8 cellular contexts compared by ENCODE assay signal in genomic region chr10:88991900-88992237, GRCh38. TPM values are rescaled to one million over a fixed set of nuclear protein-coding genes. Genes with fewer than 3 reads are reported as not detected.
DNase-seq lines count a peak whose midpoint lies in the region; ATAC-seq, FAIRE-seq and TF ChIP-seq lines count a peak whose summit lies in the region.

No MANE protein-coding gene starts in this region.

- H3K4me1 Mint-ChIP-seq in stimulated activated naive CD8-positive, alpha-beta T cell treated with anti-CD3 and anti-CD28 coated beads, Interleukin-15, Interleukin-2, amounts not matched to agents 100 ng/mL and 50 ng/mL, for 24 hours (ENCODE audit: low read depth), result peaks cover 77% of the 10 kb centered on the region
- H3K4me1 Mint-ChIP-seq in activated T-helper 17 cell treated with anti-CD3 and anti-CD28 coated beads, Interleukin-2, amount 50 U/mL, for 72 hours, result peaks cover 39% of the 10 kb centered on the region

- H3K4me1 ChIP-seq in keratinocyte (ENCODE audit: control insufficient read depth, extremely low read depth, insufficient read depth, low read length) (peaks cover 37% of the 10 kb centered on the region), thymus (ENCODE audit: control insufficient read depth, insufficient read depth, low read length) (peaks cover 6% of the 10 kb centered on the region)

- WGBS in thymus, result 19% methylated on average over 6 of the region's 6 CpGs

- H3K27ac ChIP-seq in keratinocyte (ENCODE audit: control insufficient read depth, insufficient read depth, low read length) (peak overlapping the region; percentile 98), thymus (ENCODE audit: low read depth) (peak overlapping the region; percentile 79)

- H3K9me3 ChIP-seq in keratinocyte (ENCODE audit: control insufficient read depth, low read depth, low read length) (no peaks in the 10 kb centered on the region), thymus (ENCODE audit: control insufficient read depth) (no peaks in the 10 kb centered on the region)

- no peaks in the 10 kb centered on the region for H4K20me1 ChIP-seq in keratinocyte (ENCODE audit: control insufficient read depth, extremely low read depth, insufficient read depth, low read length)

- H3K4me3 ChIP-seq in keratinocyte (ENCODE audit: control insufficient read depth in 2 of 3, extremely low read depth in 1 of 3, insufficient read depth in 2 of 3, low read depth in 1 of 3, low read length in 3 of 3) (peak overlapping the region; percentile 64 to 96 (median 89)), thymus (ENCODE audit: low read length) (peak overlapping the region; percentile 83)

- H2AFZ ChIP-seq in keratinocyte (ENCODE audit: control insufficient read depth, low read length), result peak overlapping the region; percentile 42

- H3K27me3 Mint-ChIP-seq in stimulated activated naive CD8-positive, alpha-beta T cell treated with anti-CD3 and anti-CD28 coated beads, Interleukin-15, Interleukin-2, amounts not matched to agents 100 ng/mL and 50 ng/mL, for 24 hours, result no peaks in the 10 kb centered on the region
- no peaks in the 10 kb centered on the region for H3K27me3 Mint-ChIP-seq in activated T-helper 17 cell treated with anti-CD3 and anti-CD28 coated beads, Interleukin-2, amount 50 U/mL, for 72 hours

- no peaks in the 10 kb centered on the region for H3K9me1 ChIP-seq in keratinocyte (ENCODE audit: control insufficient read depth, extremely low read depth, insufficient read depth, low read length)

- H3K27ac Mint-ChIP-seq in stimulated activated naive CD8-positive, alpha-beta T cell treated with anti-CD3 and anti-CD28 coated beads, Interleukin-15, Interleukin-2, amounts not matched to agents 100 ng/mL and 50 ng/mL, for 24 hours, result peak overlapping the region; percentile 97
- peak overlapping the region; percentile 98 for H3K27ac Mint-ChIP-seq in activated T-helper 17 cell treated with anti-CD3 and anti-CD28 coated beads, Interleukin-2, amount 50 U/mL, for 72 hours

- peak overlapping the region; percentile 96 for H3K4me3 Mint-ChIP-seq in stimulated activated naive CD8-positive, alpha-beta T cell treated with anti-CD3 and anti-CD28 coated beads, Interleukin-15, Interleukin-2, amounts not matched to agents 100 ng/mL and 50 ng/mL, for 24 hours
- H3K4me3 Mint-ChIP-seq in activated T-helper 17 cell treated with anti-CD3 and anti-CD28 coated beads, Interleukin-2, amount 50 U/mL, for 72 hours, result peak overlapping the region; percentile 97

- TF ChIP-seq CTCF in keratinocyte (optimal IDR thresholded peaks at IDR 0.05 in 1 of 3, IDR thresholded peaks at IDR 0.05 in 1 of 3, conservative IDR thresholded peaks at IDR 0.05 in 1 of 3; ENCODE audit: extremely low read depth in 1 of 3, insufficient read depth in 2 of 3, low read length in 3 of 3), result no peak

- no peaks in the 10 kb centered on the region for H3K9me3 Mint-ChIP-seq in stimulated activated naive CD8-positive, alpha-beta T cell treated with anti-CD3 and anti-CD28 coated beads, Interleukin-15, Interleukin-2, amounts not matched to agents 100 ng/mL and 50 ng/mL, for 24 hours
- no peaks in the 10 kb centered on the region for H3K9me3 Mint-ChIP-seq in activated T-helper 17 cell treated with anti-CD3 and anti-CD28 coated beads, Interleukin-2, amount 50 U/mL, for 72 hours

- peaks cover 6% of the 10 kb centered on the region for H3K36me3 Mint-ChIP-seq in stimulated activated naive CD8-positive, alpha-beta T cell treated with anti-CD3 and anti-CD28 coated beads, Interleukin-15, Interleukin-2, amounts not matched to agents 100 ng/mL and 50 ng/mL, for 24 hours (ENCODE audit: low read depth)
- H3K36me3 Mint-ChIP-seq in activated T-helper 17 cell treated with anti-CD3 and anti-CD28 coated beads, Interleukin-2, amount 50 U/mL, for 72 hours (ENCODE audit: low read depth), result peaks cover 63% of the 10 kb centered on the region

- H3K36me3 ChIP-seq in keratinocyte (ENCODE audit: control insufficient read depth in 2 of 2, extremely low read depth in 1 of 2, insufficient read depth in 2 of 2, low read length in 2 of 2), result no peaks in the 10 kb centered on the region
- H3K36me3 ChIP-seq in thymus (ENCODE audit: control insufficient read depth, insufficient read depth), result no peaks in the 10 kb centered on the region

- peak overlapping the region; percentile 98 for H3K4me2 ChIP-seq in keratinocyte (ENCODE audit: control insufficient read depth, extremely low read depth, insufficient read depth, low read depth, low read length)

- no peak for ATAC-seq in stimulated activated naive CD8-positive, alpha-beta T cell treated with anti-CD3 and anti-CD28 coated beads, Interleukin-15, Interleukin-2, amounts not matched to agents 100 U/mL and 50 U/mL, for 24 hours
- peak; percentile 1 for ATAC-seq in activated T-helper 17 cell treated with anti-CD3 and anti-CD28 coated beads, Interleukin-2, amount 50 U/mL, for 72 hours (replicated peaks)
- ATAC-seq in GM18909 (IDR thresholded peaks at IDR 0.05; ENCODE audit: poor library complexity, unreplicated experiment), result no peak

- dilution Hi-C loops in keratinocyte (cut with MboI; ENCODE audit: extremely low pct_ligation_motif_present, low sequenced_read_pairs), result no loop called here

- peak overlapping the region; percentile 96 for H3K9ac ChIP-seq in keratinocyte (ENCODE audit: control insufficient read depth, extremely low read depth, insufficient read depth, low read length)

- DNase-seq in stimulated activated naive CD8-positive, alpha-beta T cell treated with anti-CD3 and anti-CD28 coated beads, Interleukin-15, Interleukin-2, amounts not matched to agents 100 U/mL and 50 U/mL, for 24 hours, result no peak
- DNase-seq in keratinocyte (ENCODE audit: low read depth, low spot score) (no peak), frontal cortex (ENCODE audit: low spot score in 2 of 2) (no peak), cortex of kidney (lab: John Stamatoyannopoulos, UW) (no peak)

- FAIRE-seq in keratinocyte (lab: Jason Lieb, UNC), result peak; percentile 90
- no peak for FAIRE-seq in frontal cortex (lab: Jason Lieb, UNC)

- peaks cover 43% of the 10 kb centered on the region for H3K79me2 ChIP-seq in keratinocyte (ENCODE audit: control insufficient read depth, insufficient read depth, low read length)

- H3K27me3 ChIP-seq in keratinocyte (ENCODE audit: control insufficient read depth, extremely low read depth, insufficient read depth, low read length), result no peaks in the 10 kb centered on the region
- no peaks in the 10 kb centered on the region for H3K27me3 ChIP-seq in thymus (ENCODE audit: control insufficient read depth, insufficient read depth)

RNA-seq across cellular contexts. Expression of gene FAS, which starts 1.3 kb away (rescaled TPM):
- 100 to 1,000 TPM; 105 to 121 TPM for total RNA-seq in activated T-helper 17 cell treated with anti-CD3 and anti-CD28 coated beads, Interleukin-2, amount 50 U/mL, for 72 hours
- polyA plus RNA-seq in keratinocyte, result 31.4 to 44.8 TPM (median 32.5 TPM) in 3 replicates
- polyA plus RNA-seq in keratinocyte (2011; ENCODE audit: low read depth), result 17.5 TPM
- polyA plus RNA-seq in keratinocyte (2011; cell fraction: cytosol; rRNA removed), result 19.6 and 43.5 TPM in 2 replicates
- 60.0 and 82.0 TPM in 2 replicates for polyA plus RNA-seq in keratinocyte (2011; cell fraction: nucleus; rRNA removed)
- polyA plus RNA-seq in keratinocyte (2012; ENCODE audit: low replicate concordance), result 20.1 and 21.0 TPM in 2 replicates
- 3.7 to 38.8 TPM (median 26.8 TPM) in 3 replicates for polyA minus RNA-seq in keratinocyte
- 30.3 TPM for polyA minus RNA-seq in keratinocyte (2011; cell fraction: cytosol; rRNA and poly(A)+ RNA removed)
- 28.5 and 58.2 TPM in 2 replicates for polyA minus RNA-seq in keratinocyte (2011; cell fraction: nucleus; rRNA and poly(A)+ RNA removed)
- 31.6 TPM for polyA plus RNA-seq in thymus
- 1.6 TPM for total RNA-seq in frontal cortex

RNA-seq across cellular contexts. Expression of gene ACTA2, which starts 39.3 kb away (rescaled TPM):
- 10 to 100 TPM; 14.6 to 29.6 TPM for total RNA-seq in activated T-helper 17 cell treated with anti-CD3 and anti-CD28 coated beads, Interleukin-2, amount 50 U/mL, for 72 hours
- polyA plus RNA-seq in keratinocyte, result 3.0 to 9.3 TPM (median 3.7 TPM) in 3 replicates
- 4.7 TPM for polyA plus RNA-seq in keratinocyte (2011; ENCODE audit: low read depth)
- 12.4 and 13.2 TPM in 2 replicates for polyA plus RNA-seq in keratinocyte (2011; cell fraction: cytosol; rRNA removed)
- 8.5 and 11.8 TPM in 2 replicates for polyA plus RNA-seq in keratinocyte (2011; cell fraction: nucleus; rRNA removed)
- 10.9 and 14.3 TPM in 2 replicates for polyA plus RNA-seq in keratinocyte (2012; ENCODE audit: low replicate concordance)
- 6.2 to 12.6 TPM (median 8.3 TPM) in 3 replicates for polyA minus RNA-seq in keratinocyte
- polyA minus RNA-seq in keratinocyte (2011; cell fraction: cytosol; rRNA and poly(A)+ RNA removed), result 10.4 TPM
- polyA minus RNA-seq in keratinocyte (2011; cell fraction: nucleus; rRNA and poly(A)+ RNA removed), result 4.1 and 6.2 TPM in 2 replicates
- polyA plus RNA-seq in thymus, result 285 TPM
- 26.1 TPM for total RNA-seq in frontal cortex

Comparison
In these comparisons a context has a peak if more than half of its experiments do, and no peak if none do; other contexts are left out.
1. RNA of gene FAS, which starts 1.3 kb away (total RNA-seq): 105 to 121 TPM in activated T-helper 17 cell treated with anti-CD3 and anti-CD28 coated beads, Interleukin-2, amount 50 U/mL, for 72 hours; 1.6 TPM in frontal cortex (single experiment); every median in the first group is over 10 times any median in the second.